2 cellular contexts compared by ENCODE assay signal in genomic region chr19:9945319-9945966, GRCh38.
A peak's percentile ranks its signal among the peaks of the same experiment; 100 is the strongest.
TF ChIP-seq lines count a peak whose summit lies in the region.

No MANE protein-coding gene starts in this region.

TF ChIP-seq in HCT116, 20 proteins besides CTCF, POLR2A, EP300 and RAD21:
- TF ChIP-seq CBX3 (IDR thresholded peaks at IDR 0.05; ENCODE audit: low read depth) (no peak), SP1 (IDR thresholded peaks at IDR 0.05; ENCODE audit: low read depth) (no peak)

TF ChIP-seq in K562, 482 proteins besides CTCF, POLR2A, EP300 and RAD21 (continues in another document):
- TF ChIP-seq ZNF217 (CRISPR knock-in tag; IDR thresholded peaks at IDR 0.05): no peak
- no peak for TF ChIP-seq ZFP1 (CRISPR knock-in tag; IDR thresholded peaks at IDR 0.05)
- no peak for TF ChIP-seq MYBL2 (IDR thresholded peaks at IDR 0.05; ENCODE audit: low read depth)
- TF ChIP-seq MYBL2 (CRISPR knock-in tag; IDR thresholded peaks at IDR 0.05; ENCODE audit: borderline replicate concordance): no peak
- TF ChIP-seq CTBP1 (IDR thresholded peaks at IDR 0.05; ENCODE audit: borderline replicate concordance): peak; percentile 34; the same call in 1 of the 2 replicates
- 0 out of 2 replicates have a peak, but pooled peaks have one; percentile 18 for TF ChIP-seq JUN (IDR thresholded peaks at IDR 0.05; ENCODE audit: borderline replicate concordance, low read depth, low read length)
- TF ChIP-seq JUN (CRISPR knock-in tag; IDR thresholded peaks at IDR 0.05; ENCODE audit: borderline replicate concordance): no peak
- peak; percentile 81 for TF ChIP-seq ZNF592 (IDR thresholded peaks at IDR 0.05)
- TF ChIP-seq KAT2B (IDR thresholded peaks at IDR 0.05; ENCODE audit: low read depth, low read length): no peak
- peak; percentile 20; the same call in 1 of the 2 replicates for TF ChIP-seq ZBTB2 (IDR thresholded peaks at IDR 0.05)
- TF ChIP-seq TBP (optimal IDR thresholded peaks at IDR 0.05; ENCODE audit: low read depth, low read length): peak; percentile 46
- no peak for TF ChIP-seq NCOR1 (IDR thresholded peaks at IDR 0.05)
- no peak for TF ChIP-seq MLX (CRISPR knock-in tag; conservative IDR thresholded peaks at IDR 0.05)
- no peak for TF ChIP-seq NONO (IDR thresholded peaks at IDR 0.05; ENCODE audit: low read depth in 2 of 2, low read length in 1 of 2)
- peak; percentile 11; the same call in 1 of the 2 replicates for TF ChIP-seq NFIC (IDR thresholded peaks at IDR 0.05)
- TF ChIP-seq MNT (conservative IDR thresholded peaks at IDR 0.05): peak; percentile 46 to 61; a peak in 2 of 4 replicates
- no peak for TF ChIP-seq TAF7 (tag; IDR thresholded peaks at IDR 0.05)
- no peak for TF ChIP-seq MED1 (CRISPR knock-in tag; IDR thresholded peaks at IDR 0.05; ENCODE audit: borderline replicate concordance)
- TF ChIP-seq CHD1 (IDR thresholded peaks at IDR 0.05; ENCODE audit: low read length): no peak
- TF ChIP-seq AFF4 (CRISPR knock-in tag; IDR thresholded peaks at IDR 0.05): no peak
- peak; percentile 41 to 50; a peak in 2 of 4 replicates for TF ChIP-seq NRF1 (conservative IDR thresholded peaks at IDR 0.05 in 1 of 2, IDR thresholded peaks at IDR 0.05 in 1 of 2)
- no peak for TF ChIP-seq KDM4B (IDR thresholded peaks at IDR 0.05; ENCODE audit: borderline replicate concordance in 2 of 2, low read depth in 1 of 2)
- TF ChIP-seq C11orf30 (IDR thresholded peaks at IDR 0.05; ENCODE audit: low read depth): peak; percentile 59
- TF ChIP-seq MAX (CRISPR knock-in tag; IDR thresholded peaks at IDR 0.05): peak; percentile 86
- no peak for TF ChIP-seq MBD2 (IDR thresholded peaks at IDR 0.05; ENCODE audit: borderline replicate concordance, low read depth)
- peak; percentile 84; the same call in 1 of the 2 replicates for TF ChIP-seq ZNF512 (tag; IDR thresholded peaks at IDR 0.05)
- no peak for TF ChIP-seq MYNN (IDR thresholded peaks at IDR 0.05)
- TF ChIP-seq MYNN (CRISPR knock-in tag; IDR thresholded peaks at IDR 0.05): no peak
- TF ChIP-seq ZBTB8A (IDR thresholded peaks at IDR 0.05; ENCODE audit: partially characterized antibody): no peak
- no peak for TF ChIP-seq XRCC4 (IDR thresholded peaks at IDR 0.05; ENCODE audit: extremely low read depth, insufficient read depth, insufficient read length)
- no peak for TF ChIP-seq NFXL1 (CRISPR knock-in tag; IDR thresholded peaks at IDR 0.05)
- no peak for TF ChIP-seq ZNF41 (CRISPR knock-in tag; conservative IDR thresholded peaks at IDR 0.05)
- peak; percentile 68 for TF ChIP-seq ATF3 (IDR thresholded peaks at IDR 0.05)
- no peak for TF ChIP-seq ATF3 (CRISPR knock-in tag; conservative IDR thresholded peaks at IDR 0.05)
- TF ChIP-seq ZFP36 (IDR thresholded peaks at IDR 0.05; ENCODE audit: low read depth, low read length, partially characterized antibody): peak; percentile 54
- no peak for TF ChIP-seq ATF1 (CRISPR knock-in tag; IDR thresholded peaks at IDR 0.05)
- peak; percentile 25; the same call in 1 of the 2 replicates for TF ChIP-seq ATF1 (tag; IDR thresholded peaks at IDR 0.05)
